In the genomic region with DNA sequence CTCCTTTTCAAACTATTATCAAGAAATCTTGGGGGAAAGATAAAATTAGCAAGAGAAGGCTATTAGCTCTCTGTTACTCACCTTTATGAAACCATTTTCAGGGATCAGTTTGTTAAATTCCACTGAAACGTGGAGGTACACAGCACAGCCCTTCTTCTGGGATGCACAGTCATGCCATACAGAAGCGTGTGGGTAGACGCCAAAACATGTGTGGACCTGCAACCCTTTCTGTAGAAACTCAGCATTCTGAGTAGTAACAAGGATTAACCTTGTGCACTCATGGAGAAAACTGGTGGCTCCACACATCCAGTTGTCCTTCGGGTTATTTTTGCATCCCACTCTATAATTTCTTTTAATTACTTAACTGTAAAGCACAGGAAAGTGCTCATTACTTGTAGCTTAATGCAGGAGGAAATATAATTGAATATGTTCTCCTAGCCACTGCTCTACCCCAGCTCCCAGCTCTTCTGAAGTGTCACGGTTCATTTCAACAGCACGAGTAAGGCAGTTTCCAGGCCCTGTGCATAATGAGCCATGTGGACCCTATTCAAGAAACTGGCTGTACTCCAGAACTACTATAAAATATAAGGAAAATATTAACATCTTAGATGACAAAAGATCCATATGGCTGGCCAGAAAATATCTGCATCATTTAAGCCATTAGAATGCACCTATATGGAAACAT, we compare ENCODE assay signal across 26 cellular contexts. TPM values are rescaled to one million over a fixed set of nuclear protein-coding genes. Genes with fewer than 3 reads are reported as not detected.
DNase-seq lines count a peak whose midpoint lies in the region; FAIRE-seq and TF ChIP-seq lines count a peak whose summit lies in the region.
"Had no signal": no experiment of that assay in that cellular context is flagged by ENCODE, and none has a peak within 500 bp of the region (broad histone marks: within the 10 kb centered on the region; RNA-seq: fewer than 3 reads in every experiment).

No MANE protein-coding gene starts in this region.

- no peaks in the 10 kb centered on the region for H3K27me3 ChIP-seq in bronchial epithelial cell (ENCODE audit: control insufficient read depth, insufficient read depth, low read length)
- H3K27me3 ChIP-seq: heart right ventricle had no signal

- peak; percentile 97 for FAIRE-seq in bronchial epithelial cell (lab: Jason Lieb, UNC)
- FAIRE-seq: GM19239, H54, K562 had no signal

- H3K4me3 ChIP-seq in bronchial epithelial cell (ENCODE audit: low read depth, low read length) = peak overlapping the region; percentile 20
- H3K4me3 ChIP-seq: heart right ventricle, K562, psoas muscle had no signal

- H3K36me3 ChIP-seq in bronchial epithelial cell (ENCODE audit: control insufficient read depth, insufficient read depth, low read length) = no peaks in the 10 kb centered on the region
- H3K36me3 ChIP-seq: heart right ventricle had no signal

- DNase-seq in NCI-H1105 (lab: John Stamatoyannopoulos, UW) (peak; percentile 52), NCI-H345 (lab: John Stamatoyannopoulos, UW) (peak; percentile 48), bronchial epithelial cell (ENCODE audit: low read depth) (peak; percentile 97), renal cortical epithelial cell (ENCODE audit: low read depth) (peak; percentile 42), COLO829 (ENCODE audit: low spot score) (no peak), NCI-H82 (lab: John Stamatoyannopoulos, UW) (no peak), NCI-H1694 (lab: John Stamatoyannopoulos, UW) (no peak), Kasumi-1 (lab: John Stamatoyannopoulos, UW) (no peak)
- DNase-seq: activated CD4-positive, alpha-beta T cell treated with anti-CD3 and anti-CD28 coated beads, Interleukin-2, amount 50 U/mL, for 1 hour; anterior cingulate cortex; caudate nucleus; CD4-positive, CD25-positive, alpha-beta regulatory T cell; heart right ventricle; left cardiac atrium; mesendoderm; naive B cell; NCI-H2081 treated with DMSO at 0.1 percent for 48 hours; NCI-H524 treated with DMSO at 0.1 percent for 48 hours; nucleus accumbens; psoas muscle; RPMI8226; stimulated activated CD4-positive, alpha-beta T cell treated with anti-CD3 and anti-CD28 coated beads, Interleukin-1b, Interleukin-23, amount 100 ng/mL, for 48 hours had no signal

- TF ChIP-seq CTCF in bronchial epithelial cell (IDR thresholded peaks at IDR 0.05; ENCODE audit: insufficient read depth, low read length, severe bottlenecking) = no peak

RNA-seq across cellular contexts. Expression of a gene that starts 26.1 kb away (rescaled TPM):
- total RNA-seq in bronchial epithelial cell (0.79 and 1.7 TPM in 2 replicates), renal cortical epithelial cell (6.4 and 7.6 TPM in 2 replicates)
- total RNA-seq: activated T-helper 1 cell treated with anti-CD3 and anti-CD28 coated beads, Interleukin-12 subunit alpha, Interleukin-12 subunit beta, Interleukin-2, Interleukin-4 antibody, amounts not matched to agents 30 ng/mL and 10 ng/mL and 1 ng/mL, durations not matched to agents 14 hours and 24 hours and 36 hours; CD4-positive, CD25-positive, alpha-beta regulatory T cell had no signal

Comparison
In these comparisons a context has a peak if more than half of its experiments do, and no peak if none do; other contexts are left out.
1. DNase-seq: peak in NCI-H1105 (single experiment), NCI-H345 (single experiment), bronchial epithelial cell (single experiment) and renal cortical epithelial cell (single experiment); none in COLO829 (single experiment), NCI-H82 (single experiment), NCI-H1694 (single experiment) and Kasumi-1 (0 of 2).